8 cellular contexts compared by ENCODE assay signal in the genomic region with DNA sequence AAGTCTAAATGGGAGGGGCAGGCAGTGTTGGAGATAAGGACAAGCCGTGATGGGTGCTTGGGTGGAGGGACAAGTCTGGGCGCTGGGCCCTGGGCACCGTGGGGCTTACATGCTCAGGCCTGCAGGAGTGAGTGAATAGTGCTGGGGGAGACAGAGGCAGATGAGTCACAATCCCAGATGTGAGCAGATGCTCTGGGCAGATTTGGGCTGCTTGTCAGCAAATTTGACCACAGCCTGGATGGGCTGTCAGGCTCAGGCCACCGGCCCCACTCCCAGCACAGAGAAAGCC. TPM values are rescaled to one million over a fixed set of nuclear protein-coding genes. Genes with fewer than 3 reads are reported as not detected.
DNase-seq lines count a peak whose midpoint lies in the region; ATAC-seq and TF ChIP-seq lines count a peak whose summit lies in the region.

No MANE protein-coding gene starts in this region.

- POLR2A ChIA-PET in OCI-LY7 (lab: Charles Lee): no interaction called here

- no peaks in the 10 kb centered on the region for H4K20me1 ChIP-seq in OCI-LY7 (ENCODE audit: insufficient read depth, low read length)

- intact Hi-C loops in left ventricle myocardium superior (cut with micrococcal nuclease) (no loop called here), OCI-LY7 (cut with micrococcal nuclease; ENCODE audit: unreplicated experiment) (no loop called here)

- H3K79me2 ChIP-seq in OCI-LY7 (ENCODE audit: insufficient read depth, low read depth, low read length): no peaks in the 10 kb centered on the region

- H3K9me2 ChIP-seq in OCI-LY7 (ENCODE audit: insufficient read depth, low read length): no peaks in the 10 kb centered on the region

- peak; percentile 67 for ATAC-seq in left ventricle myocardium superior
- no peak for ATAC-seq in HG03108 (IDR thresholded peaks at IDR 0.05; ENCODE audit: unreplicated experiment)
- ATAC-seq in GM19395 (IDR thresholded peaks at IDR 0.05; ENCODE audit: unreplicated experiment): no peak

- no TSS peak for BruUV-seq in OCI-LY7 (replicated peaks; lab: Mats Ljungman, UMichigan)

- peak; percentile 34 for DNase-seq in NK-92 treated with Interleukin-12 subunit alpha and Interleukin-12 subunit beta, amount 100 ng/mL, for 24 hours (lab: John Stamatoyannopoulos, UW)
- DNase-seq in NK-92 (lab: John Stamatoyannopoulos, UW; ENCODE audit: unreplicated experiment) (no peak), left ventricle myocardium superior (peak; percentile 59), OCI-LY7 (ENCODE audit: low spot score) (no peak)

- H3K4me1 ChIP-seq in OCI-LY7 (ENCODE audit: insufficient read depth, low read length, poor library complexity, severe bottlenecking): no peaks in the 10 kb centered on the region

- H3K9me3 ChIP-seq in OCI-LY7 (ENCODE audit: low read length): no peaks in the 10 kb centered on the region

- H2AFZ ChIP-seq in OCI-LY7 (ENCODE audit: low read length): no peak overlapping the region

- H3K27ac ChIP-seq in VCaP (peak overlapping the region; percentile 98), temporal lobe (ENCODE audit: low read depth, low read length) (peak overlapping the region; percentile 66), OCI-LY7 (ENCODE audit: low read depth, low read length, poor library complexity, severe bottlenecking) (no peak overlapping the region)

- CTCF ChIA-PET in OCI-LY7 (lab: Charles Lee; ENCODE audit: unreplicated experiment): interaction anchor here (0.5 kb wide), 1 partner anchor 9 kb away, joined by 3 read pairs; no protein-coding TSS in a partner anchor

- H3K36me3 ChIP-seq in OCI-LY7 (ENCODE audit: insufficient read depth, low read length): no peaks in the 10 kb centered on the region

- no peak overlapping the region for H3K4me3 ChIP-seq in OCI-LY7 (ENCODE audit: low read depth, low read length, poor library complexity, severe bottlenecking)

- TF ChIP-seq CTCF in VCaP (conservative IDR thresholded peaks at IDR 0.05) (no peak), OCI-LY7 (conservative IDR thresholded peaks at IDR 0.05; ENCODE audit: low read length) (no peak)

- no peak overlapping the region for H3K4me2 ChIP-seq in OCI-LY7 (ENCODE audit: low read length)

RNA-seq across cellular contexts. Expression of a gene that starts 41.6 kb away (rescaled TPM):
- total RNA-seq in left ventricle myocardium superior (41.7 TPM), temporal lobe (61.7 TPM), OCI-LY7 (2022) (71.9 and 86.6 TPM in 2 replicates)
- total RNA-seq in OCI-LY7 (2014; rRNA removed; shearing (Covaris generic)): 37.6 and 42.1 TPM in 2 replicates

Comparison
In these comparisons a context has a peak if more than half of its experiments do, and no peak if none do; other contexts are left out.
1. DNase-seq: peak in NK-92 treated with Interleukin-12 subunit alpha and Interleukin-12 subunit beta, amount 100 ng/mL, for 24 hours (single experiment) and left ventricle myocardium superior (single experiment); none in NK-92 (single experiment) and OCI-LY7 (single experiment).